8 cellular contexts compared by ENCODE assay signal in the genomic region with DNA sequence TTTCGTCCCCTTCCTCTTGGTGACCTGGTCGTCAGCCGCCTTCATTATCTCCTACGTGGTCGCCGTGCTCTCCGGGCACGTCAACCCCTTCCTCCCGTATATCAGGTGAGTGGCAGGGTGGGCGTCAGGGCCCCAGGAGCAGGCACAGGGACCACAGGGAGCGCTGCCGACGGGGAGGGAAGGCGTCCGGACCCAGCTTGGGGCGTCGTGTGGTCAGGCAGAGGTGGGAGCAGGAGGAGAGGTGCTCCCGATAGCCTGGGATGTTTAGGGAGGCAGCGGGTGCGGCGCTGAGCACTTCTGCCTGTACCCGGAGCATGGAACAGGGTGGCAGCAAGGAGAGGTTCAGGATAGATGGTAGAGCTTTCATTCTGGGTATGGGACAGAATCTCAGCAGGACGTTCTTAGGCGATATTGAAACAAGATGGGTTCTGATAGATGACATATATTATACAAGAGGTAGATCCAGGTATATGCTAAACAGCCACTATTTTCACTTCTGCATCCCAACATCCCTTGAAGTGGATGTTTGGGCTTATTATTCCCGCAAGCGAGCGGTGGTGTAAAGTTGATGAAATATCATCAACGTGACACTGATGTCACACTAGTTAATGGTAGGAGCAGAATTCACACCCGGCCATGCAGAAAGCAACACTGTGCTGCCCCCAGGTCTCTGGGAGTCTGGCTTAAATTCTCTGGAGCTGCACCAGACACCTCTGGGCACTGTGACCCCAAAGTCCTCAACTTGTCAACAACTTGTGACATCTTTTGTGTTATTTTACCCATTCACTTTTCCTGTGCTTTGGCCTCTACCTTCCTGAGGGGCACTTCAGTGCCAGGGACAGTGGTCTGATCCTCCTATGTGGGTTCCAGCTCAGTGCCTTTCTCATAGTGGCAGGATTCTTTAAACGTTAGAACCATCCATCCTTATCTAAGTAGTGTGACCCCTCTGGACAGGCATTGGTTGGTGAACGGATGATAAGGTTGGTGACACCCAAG. TPM values are rescaled to one million over a fixed set of nuclear protein-coding genes. Genes with fewer than 3 reads are reported as not detected.
DNase-seq lines count a peak whose midpoint lies in the region; ATAC-seq and TF ChIP-seq lines count a peak whose summit lies in the region.

No MANE protein-coding gene starts in this region.

- H3K36me3 Mint-ChIP-seq in activated naive CD8-positive, alpha-beta T cell treated with anti-CD3 and anti-CD28 coated beads, Interleukin-2, amount 10 ng/mL, durations not matched to agents 7 days and 5 days = peaks cover 4% of the 10 kb centered on the region

- H3K27ac ChIP-seq in hepatocyte = peak overlapping the region; percentile 93

- no peaks in the 10 kb centered on the region for H3K9me2 ChIP-seq in hepatocyte (replicated peaks; ENCODE audit: insufficient read depth)

- H3K4me3 Mint-ChIP-seq in activated naive CD8-positive, alpha-beta T cell treated with anti-CD3 and anti-CD28 coated beads, Interleukin-2, amount 10 ng/mL, durations not matched to agents 7 days and 5 days = peak overlapping the region; percentile 89

- 13% methylated on average over 31 of the region's 31 CpGs for whole genome bisulfite sequencing in hepatocyte (ENCODE audit: low lambda C conversion rate, missing lambda C conversion rate)

- POLR2A ChIA-PET in GM10248 (lab: Yijun Ruan, JAX) = interaction anchor here (0.9 to 1.0 kb wide), 2 partner anchors 8 to 34 kb away, joined by 3 read pairs; no protein-coding TSS in a partner anchor
- POLR2A ChIA-PET in activated naive CD8-positive, alpha-beta T cell treated with anti-CD3 and anti-CD28 coated beads, Interleukin-2, amount 10 ng/mL, durations not matched to agents 7 days and 5 days (lab: Charles Lee) = interaction anchor here (0.5 to 1.2 kb wide), 4 partner anchors 17 to 241 kb away, joined by 3 to 4 read pairs (median 3); a partner anchor contains a TSS

- H3K9me3 ChIP-seq in hepatocyte (ENCODE audit: low read depth) = no peaks in the 10 kb centered on the region

- H3K9me3 Mint-ChIP-seq in activated naive CD8-positive, alpha-beta T cell treated with anti-CD3 and anti-CD28 coated beads, Interleukin-2, amount 10 ng/mL, durations not matched to agents 7 days and 5 days = no peaks in the 10 kb centered on the region

- H3K4me3 ChIP-seq in hepatocyte (peak overlapping the region; percentile 89), skeletal muscle cell (ENCODE audit: low read depth, low read length) (peak overlapping the region; percentile 77)

- no peaks in the 10 kb centered on the region for H3K4me1 ChIP-seq in hepatocyte (ENCODE audit: insufficient read depth)

- TF ChIP-seq CTCF in GM10248 (IDR thresholded peaks at IDR 0.05; ENCODE audit: control extremely low read depth, extremely low read depth, low read depth, missing control alignments) (no peak), hepatocyte (IDR thresholded peaks at IDR 0.05; ENCODE audit: poor library complexity) (no peak)

- peak overlapping the region; percentile 90 for H2AFZ ChIP-seq in hepatocyte

- H3K4me1 Mint-ChIP-seq in activated naive CD8-positive, alpha-beta T cell treated with anti-CD3 and anti-CD28 coated beads, Interleukin-2, amount 10 ng/mL, durations not matched to agents 7 days and 5 days = peaks cover 10% of the 10 kb centered on the region

- no peaks in the 10 kb centered on the region for H3K27me3 ChIP-seq in hepatocyte

- peak; percentile 17 for ATAC-seq in GM21737 (IDR thresholded peaks at IDR 0.05; ENCODE audit: unreplicated experiment)
- peak; percentile 20 for ATAC-seq in activated naive CD8-positive, alpha-beta T cell treated with anti-CD3 and anti-CD28 coated beads, Interleukin-2, amount 10 ng/mL, durations not matched to agents 7 days and 5 days (ENCODE audit: low read depth)

- CTCF ChIA-PET in GM10248 (lab: Yijun Ruan, JAX) = interaction anchor here (0.5 to 1.7 kb wide), 6 partner anchors 8 to 104 kb away, joined by 3 to 5 read pairs (median 3); no protein-coding TSS in a partner anchor

- H3K4me2 ChIP-seq in hepatocyte = peak overlapping the region; percentile 92

- H4K20me1 ChIP-seq in hepatocyte (ENCODE audit: insufficient read depth, poor library complexity, severe bottlenecking) = no peaks in the 10 kb centered on the region

- H3K79me2 ChIP-seq in hepatocyte = peaks cover 26% of the 10 kb centered on the region

- no peaks in the 10 kb centered on the region for H3K36me3 ChIP-seq in hepatocyte (replicated peaks; ENCODE audit: insufficient read depth, low read depth)

- peak; percentile 37 for DNase-seq in GM10248 (ENCODE audit: extremely low spot score)
- peak; percentile 43 to 53 for DNase-seq in Kasumi-1 (lab: John Stamatoyannopoulos, UW)
- no peak for DNase-seq in activated naive CD8-positive, alpha-beta T cell treated with anti-CD3 and anti-CD28 coated beads, Interleukin-2, amount 10 ng/mL, durations not matched to agents 7 days and 5 days
- DNase-seq in hepatocyte (ENCODE audit: low spot score) = peak; percentile 35
- no peak for DNase-seq in skeletal muscle cell (ENCODE audit: low read depth)
- no peak for DNase-seq in midbrain (lab: John Stamatoyannopoulos, UW)
- no peak for DNase-seq in putamen (ENCODE audit: low spot score)

- H3K27ac Mint-ChIP-seq in activated naive CD8-positive, alpha-beta T cell treated with anti-CD3 and anti-CD28 coated beads, Interleukin-2, amount 10 ng/mL, durations not matched to agents 7 days and 5 days = peak overlapping the region; percentile 88

- no peaks in the 10 kb centered on the region for H3K27me3 Mint-ChIP-seq in activated naive CD8-positive, alpha-beta T cell treated with anti-CD3 and anti-CD28 coated beads, Interleukin-2, amount 10 ng/mL, durations not matched to agents 7 days and 5 days

RNA-seq across cellular contexts. Expression of a gene that starts 0.7 kb away (rescaled TPM):
- 1 to 10 TPM; 2.3 to 4.1 TPM for total RNA-seq in activated naive CD8-positive, alpha-beta T cell treated with anti-CD3 and anti-CD28 coated beads, Interleukin-2, amount 10 ng/mL, durations not matched to agents 7 days and 5 days
- total RNA-seq in hepatocyte = 24.0 and 26.0 TPM in 2 replicates
- 27.2 and 28.2 TPM in 2 replicates for polyA plus RNA-seq in hepatocyte

RNA-seq across cellular contexts. Expression of a gene that starts 47.4 kb away (rescaled TPM):
- total RNA-seq in activated naive CD8-positive, alpha-beta T cell treated with anti-CD3 and anti-CD28 coated beads, Interleukin-2, amount 10 ng/mL, durations not matched to agents 7 days and 5 days = 10 to 100 TPM; 89.5 to 91.1 TPM
- 21.6 and 24.4 TPM in 2 replicates for total RNA-seq in hepatocyte
- polyA plus RNA-seq in hepatocyte = 12.0 and 13.8 TPM in 2 replicates

Comparison
In these comparisons a context has a peak if more than half of its experiments do, and no peak if none do; other contexts are left out.
1. DNase-seq: peak in GM10248 (single experiment), Kasumi-1 (2 of 2) and hepatocyte (single experiment); none in activated naive CD8-positive, alpha-beta T cell treated with anti-CD3 and anti-CD28 coated beads, Interleukin-2, amount 10 ng/mL, durations not matched to agents 7 days and 5 days (single experiment), skeletal muscle cell (single experiment), midbrain (single experiment) and putamen (single experiment).